20 cellular contexts compared by ENCODE assay signal in the genomic region with DNA sequence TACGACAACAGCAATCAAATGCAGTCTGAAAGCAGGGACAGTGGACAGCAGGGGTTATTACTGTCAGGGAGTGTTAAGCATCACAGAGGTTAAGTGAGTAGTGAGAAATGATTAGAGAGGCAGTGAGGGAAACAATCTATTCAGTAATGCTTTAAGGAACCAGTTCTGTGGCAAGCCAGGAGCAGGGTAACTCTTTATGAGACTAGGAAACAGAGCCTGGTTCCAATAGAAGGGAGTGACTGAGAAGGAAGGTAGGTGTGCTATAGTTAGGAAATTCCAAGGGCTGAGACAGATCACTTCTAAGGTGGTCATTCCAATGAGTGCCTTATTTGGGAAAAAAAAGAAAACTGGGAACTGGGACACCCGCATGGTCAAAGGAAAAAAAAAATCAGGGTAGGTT. TPM values are rescaled to one million over a fixed set of nuclear protein-coding genes. Genes with fewer than 3 reads are reported as not detected.
A peak's percentile ranks its signal among the peaks of the same experiment; 100 is the strongest.
DNase-seq lines count a peak whose midpoint lies in the region; ATAC-seq and TF ChIP-seq lines count a peak whose summit lies in the region.
"Had no signal": no experiment of that assay in that cellular context is flagged by ENCODE, and none has a peak within 500 bp of the region (broad histone marks: within the 10 kb centered on the region; RNA-seq: fewer than 3 reads in every experiment).

No MANE protein-coding gene starts in this region.

- TF ChIP-seq RAD21 in IMR-90 (IDR thresholded peaks at IDR 0.05; ENCODE audit: low read length) = no peak

- CTCF ChIA-PET in IMR-90 (lab: Yijun Ruan, JAX) = no interaction called here

- TF ChIP-seq POLR2A in IMR-90 (IDR thresholded peaks at IDR 0.05; ENCODE audit: low read depth, low read length) = no peak
- no peak for TF ChIP-seq POLR2A in right lobe of liver (IDR thresholded peaks at IDR 0.05)
- no peak for TF ChIP-seq POLR2A in stomach (IDR thresholded peaks at IDR 0.05)
- no peak for TF ChIP-seq POLR2A in esophagus squamous epithelium (IDR thresholded peaks at IDR 0.05)

- H3K9me3 ChIP-seq in IMR-90 (ENCODE audit: control insufficient read depth, insufficient read depth, low read length) = no peaks in the 10 kb centered on the region
- no peaks in the 10 kb centered on the region for H3K9me3 ChIP-seq in ascending aorta
- H3K9me3 ChIP-seq in right lobe of liver = no peaks in the 10 kb centered on the region
- H3K9me3 ChIP-seq in stomach = no peaks in the 10 kb centered on the region
- no peaks in the 10 kb centered on the region for H3K9me3 ChIP-seq in esophagus squamous epithelium
- H3K9me3 ChIP-seq: BLaER1 treated with 17β-estradiol and CSF1 and Interleukin-3, amounts not matched to agents 10 nM and 100 nM had no signal

- 100% methylated on average over 1 of the region's 2 CpGs; no CpG with 5 or more reads in 1 of the 2 experiments for WGBS in IMR-90 (ENCODE audit: extremely low coverage in 2 of 2, insufficient read length in 1 of 2), 2 experiments
- 92% methylated on average over 1 of the region's 2 CpGs for WGBS in right lobe of liver (ENCODE audit: insufficient coverage, low coverage, low lambda C conversion rate, missing lambda C conversion rate)
- WGBS in stomach, 5 donors = 87 to 95% (median 93%) methylated on average over 2 of the region's 2 CpGs
- 85 to 89% methylated on average over 2 of the region's 2 CpGs for WGBS in esophagus squamous epithelium, 2 donors

- no peak overlapping the region for H4K91ac ChIP-seq in IMR-90 (ENCODE audit: insufficient read depth, low read depth, low read length)

- H2BK15ac ChIP-seq in IMR-90 (ENCODE audit: low read depth, low read length) = no peak overlapping the region

- H3K9me1 ChIP-seq in IMR-90 (ENCODE audit: insufficient read depth, low read length) = peaks cover 18% of the 10 kb centered on the region

- peaks cover 66% of the 10 kb centered on the region for H4K20me1 ChIP-seq in IMR-90 (ENCODE audit: insufficient read depth, low read length)

- H3K4me3 ChIP-seq in IMR-90 (ENCODE audit: insufficient read depth, low read depth, low read length) = no peak overlapping the region
- no peak overlapping the region for H3K4me3 ChIP-seq in ascending aorta
- H3K4me3 ChIP-seq in right lobe of liver = no peak overlapping the region
- H3K4me3 ChIP-seq in stomach = no peak overlapping the region
- no peak overlapping the region for H3K4me3 ChIP-seq in esophagus squamous epithelium
- H3K4me3 ChIP-seq: BLaER1 treated with 17β-estradiol and CSF1 and Interleukin-3, amounts not matched to agents 10 nM and 100 nM had no signal

- POLR2A ChIA-PET in IMR-90 (lab: Charles Lee; ENCODE audit: unreplicated experiment) = no interaction called here

- no peak for ATAC-seq in IMR-90 (ENCODE audit: low read depth)
- no peak for ATAC-seq in right lobe of liver

- intact Hi-C loops in IMR-90 (cut with micrococcal nuclease) = no loop called here
- intact Hi-C loops in ascending aorta (cut with DNase I) = no loop called here
- intact Hi-C loops in right lobe of liver (cut with DNase I) = no loop called here
- intact Hi-C loops in stomach (cut with DNase I; ENCODE audit: low total_unique reads) = no loop called here
- intact Hi-C loops in esophagus squamous epithelium (cut with DNase I) = no loop called here

- no peak overlapping the region for H2BK20ac ChIP-seq in IMR-90 (ENCODE audit: low read depth, low read length)

- H3K4me1 ChIP-seq in IMR-90 (ENCODE audit: control insufficient read depth, insufficient read depth, low read length) (peaks cover 17% of the 10 kb centered on the region), ascending aorta (peaks cover 4 to 26% of the 10 kb centered on the region in 2 donors), right lobe of liver (peaks cover 0 to 28% (median 13%) of the 10 kb centered on the region in 4 donors), stomach (peaks cover 27 to 80% (median 52%) of the 10 kb centered on the region in 4 donors), esophagus squamous epithelium (peaks cover 15 to 81% (median 30%) of the 10 kb centered on the region in 3 donors)

- in situ Hi-C loops in IMR-90 (cut with MboI; ENCODE audit: low sequenced_read_pairs) = no loop called here

- no peak for DNase-seq in IMR-90
- no peak for DNase-seq in ascending aorta (ENCODE audit: low spot score in 2 of 2)
- DNase-seq in right lobe of liver = no peak
- no peak for DNase-seq in stomach
- DNase-seq in NCI-H69 (lab: John Stamatoyannopoulos, UW) = no peak
- no peak for DNase-seq in esophagus squamous epithelium (lab: John Stamatoyannopoulos, UW)
- no peak for DNase-seq in globus pallidus (ENCODE audit: low spot score)
- DNase-seq: activated B cell treated with CpG ODN at 0.5 μM for 24 hours; activated naive CD4-positive, alpha-beta T cell treated with anti-CD3 and anti-CD28 coated beads for 36 hours; cerebellar nuclear complex; DMS79; GOT3; left cardiac atrium; MM.1S; NCI-H2081 treated with DMSO at 0.1 percent for 48 hours; retina; RPMI8226; stimulated activated CD8-positive, alpha-beta memory T cell treated with anti-CD3 and anti-CD28 coated beads, Interleukin-4, amount 100 ng/mL, for 48 hours; T-helper 1 cell had no signal

- no peak overlapping the region for H3K56ac ChIP-seq in IMR-90 (ENCODE audit: extremely low read depth, insufficient read depth, low read length)

- H2AFZ ChIP-seq in IMR-90 (replicated peaks; ENCODE audit: low read length, poor library complexity) = no peak overlapping the region

- H3K23ac ChIP-seq in IMR-90 (ENCODE audit: low read depth, low read length) = peak overlapping the region; percentile 13; the same call in 1 of the 2 replicates

- dilution Hi-C loops in IMR-90 (cut with HindIII; ENCODE audit: low sequenced_read_pairs, unreplicated experiment) = no loop called here

- H3K79me1 ChIP-seq in IMR-90 (ENCODE audit: low read depth in 1 of 2, low read length in 2 of 2) = peaks cover 28 to 61% of the 10 kb centered on the region in 2 experiments

- TF ChIP-seq CTCF in IMR-90 (conservative IDR thresholded peaks at IDR 0.05; ENCODE audit: low read depth, low read length) (no peak), ascending aorta (IDR thresholded peaks at IDR 0.05) (no peak), right lobe of liver (IDR thresholded peaks at IDR 0.05) (no peak), stomach (IDR thresholded peaks at IDR 0.05) (no peak), esophagus squamous epithelium (IDR thresholded peaks at IDR 0.05) (no peak)

- H3K27me3 ChIP-seq in IMR-90 (ENCODE audit: control insufficient read depth, insufficient read depth, low read length) (no peaks in the 10 kb centered on the region), ascending aorta (no peaks in the 10 kb centered on the region), right lobe of liver (no peaks in the 10 kb centered on the region), stomach (no peaks in the 10 kb centered on the region), esophagus squamous epithelium (no peaks in the 10 kb centered on the region)
- H3K27me3 ChIP-seq: BLaER1 treated with 17β-estradiol and CSF1 and Interleukin-3, amounts not matched to agents 10 nM and 100 nM had no signal

- H2BK5ac ChIP-seq in IMR-90 (ENCODE audit: low read depth, low read length, poor library complexity, severe bottlenecking) = no peak overlapping the region

- no peak overlapping the region for H3K4me2 ChIP-seq in IMR-90 (ENCODE audit: low read depth, low read length)

- H3K9ac ChIP-seq in IMR-90 (ENCODE audit: low read depth, low read length) = no peak overlapping the region
- H3K9ac ChIP-seq: BLaER1 treated with 17β-estradiol and CSF1 and Interleukin-3, amounts not matched to agents 10 nM and 100 nM had no signal

- H3K18ac ChIP-seq in IMR-90 (ENCODE audit: low read depth, low read length) = no peak overlapping the region; the same call in 1 of the 2 replicates

- H3K36me3 ChIP-seq in IMR-90 (ENCODE audit: control insufficient read depth, insufficient read depth, low read length) = no peaks in the 10 kb centered on the region
- H3K36me3 ChIP-seq in ascending aorta = no peaks in the 10 kb centered on the region
- H3K36me3 ChIP-seq in right lobe of liver = no peaks in the 10 kb centered on the region
- H3K36me3 ChIP-seq in stomach = no peaks in the 10 kb centered on the region
- H3K36me3 ChIP-seq in esophagus squamous epithelium = no peaks in the 10 kb centered on the region
- H3K36me3 ChIP-seq: BLaER1 treated with 17β-estradiol and CSF1 and Interleukin-3, amounts not matched to agents 10 nM and 100 nM had no signal

- no peak for TF ChIP-seq EP300 in stomach (IDR thresholded peaks at IDR 0.05)

- no peak overlapping the region for H2AK9ac ChIP-seq in IMR-90 (replicated peaks; ENCODE audit: low read depth, low read length, poor library complexity)

- no peak overlapping the region for H4K5ac ChIP-seq in IMR-90 (ENCODE audit: low read depth, low read length)

- H3K27ac ChIP-seq in IMR-90 (ENCODE audit: insufficient read depth, low read length) (no peak overlapping the region), ascending aorta (peak overlapping the region; percentile 58 to 71), right lobe of liver (peak overlapping the region in 2 of 3 donors; percentile 33 to 44), stomach (peak overlapping the region in 3 of 5 donors; percentile 30 to 44 (median 43)), esophagus squamous epithelium (peak overlapping the region in 2 of 4 donors; percentile 40 to 45)
- H3K27ac ChIP-seq: BLaER1 treated with 17β-estradiol and CSF1 and Interleukin-3, amounts not matched to agents 10 nM and 100 nM had no signal

- no peak overlapping the region for H3K14ac ChIP-seq in IMR-90 (replicated peaks; ENCODE audit: low read depth, low read length)

- H2AK5ac ChIP-seq in IMR-90 (ENCODE audit: low read depth, low read length) = no peak overlapping the region

- no peak overlapping the region for H3K4ac ChIP-seq in IMR-90 (ENCODE audit: low read depth, low read length)

- no peak overlapping the region for H2BK120ac ChIP-seq in IMR-90 (ENCODE audit: low read depth, low read length)

- BruUV-seq in IMR-90 (replicated peaks; lab: Mats Ljungman, UMichigan) = no TSS peak

- no peak overlapping the region for H4K8ac ChIP-seq in IMR-90 (ENCODE audit: low read depth in 2 of 2, low read length in 2 of 2)

TF ChIP-seq in IMR-90, 13 proteins besides CTCF, POLR2A, EP300 and RAD21 (continues in another document):
- TF ChIP-seq FOS (IDR thresholded peaks at IDR 0.05; ENCODE audit: low read depth, low read length) (no peak), CEBPB (IDR thresholded peaks at IDR 0.05; ENCODE audit: low read depth, low read length) (no peak)

RNA-seq across cellular contexts. Expression of gene RYK, which starts 15.0 kb away (rescaled TPM):
- total RNA-seq in IMR-90 (2012; rRNA removed) = 106 TPM in 2 replicates
- polyA plus RNA-seq in IMR-90 (2012; rRNA removed) = 35.0 and 42.4 TPM in 2 replicates
- 12.1 and 16.0 TPM in 2 replicates for polyA plus RNA-seq in IMR-90 (2012; cell fraction: cytosol; rRNA removed)
- 16.5 and 76.9 TPM in 2 replicates for polyA plus RNA-seq in IMR-90 (2012; cell fraction: nucleus; rRNA removed; ENCODE audit: low replicate concordance)
- 13.5 TPM for total RNA-seq in ascending aorta
- 10 to 100 TPM; 15.9 to 28.5 (median 17.9) TPM for total RNA-seq in right lobe of liver
- 100 to 1,000 TPM in 1 of 5 donors, 10 to 100 TPM in 4; 41.1 to 128 (median 45.5) TPM for total RNA-seq in stomach
- polyA plus RNA-seq in stomach = 10 to 100 TPM; 15.8 to 27.0 (median 26.7) TPM
- total RNA-seq in esophagus squamous epithelium = 10 to 100 TPM; 29.3 to 75.5 (median 39.1) TPM
